Comparison of ENCODE assay signal across 8 cellular contexts in genomic region chr1:152870831-152871730, GRCh38.
DNase-seq lines count a peak whose midpoint lies in the region; ATAC-seq and TF ChIP-seq lines count a peak whose summit lies in the region.

No MANE protein-coding gene starts in this region.

- TF ChIP-seq CTCF in choroid plexus epithelial cell (conservative IDR thresholded peaks at IDR 0.05; ENCODE audit: low read depth, low read length), result peak; percentile 7
- peak; percentile 78 for TF ChIP-seq CTCF in retinal pigment epithelial cell (conservative IDR thresholded peaks at IDR 0.05; ENCODE audit: low read depth, low read length)

- ATAC-seq in HG02588 (IDR thresholded peaks at IDR 0.05; ENCODE audit: unreplicated experiment), result no peak
- no peak for ATAC-seq in GM19467 (IDR thresholded peaks at IDR 0.05; ENCODE audit: unreplicated experiment)

- DNase-seq in NCI-H82 (lab: John Stamatoyannopoulos, UW), result peak; percentile 56
- no peak for DNase-seq in NCI-H82 treated with DMSO at 0.1 percent for 48 hours (lab: John Stamatoyannopoulos, UW; ENCODE audit: unreplicated experiment)
- DNase-seq in MV-4-11 (lab: John Stamatoyannopoulos, UW), result peak; percentile 3
- DNase-seq in choroid plexus epithelial cell (ENCODE audit: low read depth), result peak; percentile 1
- DNase-seq in retinal pigment epithelial cell (ENCODE audit: low read depth), result no peak
- no peak for DNase-seq in effector CD4-positive, alpha-beta T cell

- H3K4me3 ChIP-seq in choroid plexus epithelial cell (ENCODE audit: low read depth, low read length) (no peak overlapping the region), retinal pigment epithelial cell (ENCODE audit: low read length) (no peak overlapping the region)

Comparison
In these comparisons a context has a peak if more than half of its experiments do, and no peak if none do; other contexts are left out.
1. DNase-seq: peak in NCI-H82 (single experiment), MV-4-11 (single experiment) and choroid plexus epithelial cell (single experiment); none in NCI-H82 treated with DMSO at 0.1 percent for 48 hours (single experiment), retinal pigment epithelial cell (single experiment) and effector CD4-positive, alpha-beta T cell (single experiment).